ENCODE assay signal across 6 cellular contexts in the genomic region with DNA sequence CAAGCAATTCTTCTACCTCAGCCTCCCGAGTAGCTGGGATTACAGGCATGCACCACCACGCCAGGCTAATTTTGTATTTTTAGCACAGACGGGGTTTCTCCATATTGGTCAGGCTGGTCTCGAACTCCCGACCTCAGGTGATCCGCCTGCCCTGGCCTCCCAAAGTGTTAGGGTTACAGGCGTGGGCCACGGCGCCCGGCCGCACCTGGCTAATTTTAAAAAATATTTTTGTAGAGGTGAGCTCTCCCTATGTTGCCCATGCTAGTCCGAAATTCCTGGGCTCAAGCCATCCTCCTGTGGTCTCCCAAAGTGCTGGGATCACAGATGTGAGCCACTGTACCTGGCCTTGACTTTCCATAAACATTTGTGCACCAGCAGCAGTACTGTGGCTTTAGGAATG. TPM values are rescaled to one million over a fixed set of nuclear protein-coding genes. Genes with fewer than 3 reads are reported as not detected.
"Had no signal": no experiment of that assay in that cellular context is flagged by ENCODE, and none has a peak within 500 bp of the region (broad histone marks: within the 10 kb centered on the region; RNA-seq: fewer than 3 reads in every experiment).

No MANE protein-coding gene starts in this region.

RNA-seq across cellular contexts. Expression of a gene that starts 10.1 kb away (rescaled TPM):
- total RNA-seq: endothelial cell of umbilical vein, foreskin keratinocyte, osteocyte, ureter had no signal
- polyA plus RNA-seq: endothelial cell of umbilical vein; foreskin keratinocyte; naive thymus-derived CD4-positive, alpha-beta T cell had no signal

RNA-seq across cellular contexts. Expression of a gene that starts 31.3 kb away (rescaled TPM):
- total RNA-seq: mononuclear cell; naive thymus-derived CD4-positive, alpha-beta T cell had no signal
